Comparison of ENCODE assay signal across 10 cellular contexts in the genomic region with DNA sequence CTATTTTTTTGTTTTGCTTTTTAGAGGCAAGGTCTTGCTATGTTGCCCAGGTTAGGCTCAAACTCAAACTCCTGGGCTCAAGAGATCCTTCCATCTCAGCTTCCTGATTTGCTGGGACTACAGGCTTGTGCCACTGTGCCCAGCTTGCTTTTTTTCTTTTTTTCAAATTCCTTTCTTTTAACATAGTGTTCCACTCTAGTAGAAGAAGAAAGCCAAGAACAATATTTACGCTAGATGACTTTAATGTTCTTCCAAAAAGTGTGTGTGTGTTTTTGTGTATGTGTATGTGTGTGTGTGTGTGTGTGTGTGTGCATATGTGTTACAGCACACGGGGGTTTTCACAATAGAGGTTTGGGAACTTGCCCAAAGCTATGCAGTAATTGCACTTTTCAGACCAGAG. TPM values are rescaled to one million over a fixed set of nuclear protein-coding genes. Genes with fewer than 3 reads are reported as not detected.
"Had no signal": no experiment of that assay in that cellular context is flagged by ENCODE, and none has a peak within 500 bp of the region (broad histone marks: within the 10 kb centered on the region; RNA-seq: fewer than 3 reads in every experiment).

No MANE protein-coding gene starts in this region.

- H3K36me3 Mint-ChIP-seq: IgD-negative memory B cell had no signal

- H3K27ac ChIP-seq: HL-60 had no signal

- H3K4me3 ChIP-seq: K562 had no signal

- H3K4me1 Mint-ChIP-seq: IgD-negative memory B cell had no signal

- H3K4me3 Mint-ChIP-seq: IgD-negative memory B cell had no signal

- DNase-seq: IMR-90, KBM-7, KG1 had no signal

- ATAC-seq: HepG2, K562 had no signal

- FAIRE-seq: HepG2, HTR-8/SVneo, K562 had no signal

RNA-seq across cellular contexts. Expression of a gene that starts 10.7 kb away (rescaled TPM):
- total RNA-seq: HepG2, HT-29, HT1080, IMR-90, K562 had no signal
- polyA plus RNA-seq: HepG2, IgD-negative memory B cell, IMR-90, K562 had no signal

RNA-seq across cellular contexts. Expression of a gene that starts 35.9 kb away (rescaled TPM):
- total RNA-seq: HT-29, HT1080, IMR-90 had no signal
- polyA plus RNA-seq: IgD-negative memory B cell, IMR-90, K562 had no signal

RNA-seq across cellular contexts. Expression of a gene that starts 41.3 kb away (rescaled TPM):
- total RNA-seq: HepG2, HT-29, HT1080, IMR-90, K562 had no signal
- polyA plus RNA-seq: HepG2, IgD-negative memory B cell, IMR-90, K562 had no signal

RNA-seq across cellular contexts. Expression of a gene that starts 46.1 kb away (rescaled TPM):
- total RNA-seq: HT-29, HT1080, IMR-90, K562 had no signal
- polyA plus RNA-seq: IgD-negative memory B cell, IMR-90, K562 had no signal
